ENCODE assay signal across 8 cellular contexts in the genomic region with DNA sequence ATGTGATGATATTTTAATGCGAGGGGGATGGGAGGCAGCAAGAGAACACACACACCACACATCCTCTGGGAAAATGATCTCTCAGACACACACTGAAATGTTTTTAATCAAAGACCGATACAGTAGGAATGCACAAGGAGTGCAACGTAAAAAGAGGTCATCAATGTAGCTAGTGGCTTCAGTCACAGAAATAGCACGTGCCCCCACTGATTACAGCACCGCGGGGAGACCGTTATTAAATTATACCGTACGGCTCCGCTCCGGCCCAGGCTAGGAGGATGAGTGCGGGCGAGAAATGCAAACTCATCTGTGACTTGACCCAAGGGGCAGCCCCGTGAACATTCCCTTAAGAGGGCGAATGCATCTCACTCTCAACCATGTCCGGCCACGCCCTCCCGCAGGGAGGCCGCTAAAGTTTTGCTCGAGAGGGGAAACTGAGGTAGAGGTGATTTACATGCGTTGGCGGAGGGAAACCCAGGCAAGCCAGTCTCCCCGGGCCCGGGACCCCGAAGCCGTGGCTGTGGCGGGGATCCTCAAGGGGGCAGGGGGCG.
DNase-seq lines count a peak whose midpoint lies in the region; ATAC-seq and TF ChIP-seq lines count a peak whose summit lies in the region.

No MANE protein-coding gene starts in this region.

- H3F3A ChIP-seq in SU-DHL-6 (ENCODE audit: insufficient read depth): peaks cover 3% of the 10 kb centered on the region; the same call in 1 of the 2 replicates

- peak; percentile 12 for DNase-seq in AG09319 (ENCODE audit: extremely low read depth, low read depth)
- peak; percentile 63 to 64 for DNase-seq in cardiac fibroblast (ENCODE audit: low read depth in 2 of 2)
- DNase-seq in kidney glomerular epithelial cell (lab: John Stamatoyannopoulos, UW): peak; percentile 9
- peak; percentile 76 for DNase-seq in stimulated activated CD4-positive, alpha-beta T cell treated with anti-CD3 and anti-CD28 coated beads, Interleukin-1b, Interleukin-23, amount 100 ng/mL, for 48 hours
- DNase-seq in SKM-1 treated with dmso at 0.1 percent for 144 hours (lab: John Stamatoyannopoulos, UW; ENCODE audit: unreplicated experiment): no peak

- peak overlapping the region; percentile 70 for H3K27ac ChIP-seq in SU-DHL-6 (ENCODE audit: low read depth, low read length)

- H3K79me2 ChIP-seq in SU-DHL-6 (ENCODE audit: insufficient read depth, low read length): peaks cover 92% of the 10 kb centered on the region

- peak overlapping the region; percentile 78 for H3K9ac ChIP-seq in SU-DHL-6 (ENCODE audit: low read length)

- TF ChIP-seq CTCF in AG09319 (IDR thresholded peaks at IDR 0.05; ENCODE audit: low read depth, low read length): no peak
- TF ChIP-seq CTCF in SU-DHL-6 (IDR thresholded peaks at IDR 0.05; ENCODE audit: insufficient read depth, low read length, poor library complexity, severe bottlenecking): no peak
- no peak for TF ChIP-seq CTCF in cardiac fibroblast (IDR thresholded peaks at IDR 0.05; ENCODE audit: low read depth, low read length)

- H3K4me2 ChIP-seq in SU-DHL-6 (ENCODE audit: low read depth, low read length, poor library complexity, severe bottlenecking): peak overlapping the region; percentile 81

- no peaks in the 10 kb centered on the region for H3K27me3 ChIP-seq in SU-DHL-6 (ENCODE audit: low read length)

- H3K4me3 ChIP-seq in SU-DHL-6 (ENCODE audit: insufficient read depth, low read length, poor library complexity, severe bottlenecking) (peak overlapping the region; percentile 74), cardiac fibroblast (replicated peaks in 1 of 2; ENCODE audit: low read depth in 2 of 2, low read length in 2 of 2) (peak overlapping the region; percentile 82 to 91)

- H2AFZ ChIP-seq in SU-DHL-6 (ENCODE audit: low read depth, low read length, severe bottlenecking): peak overlapping the region; percentile 9

- no peaks in the 10 kb centered on the region for H3K9me2 ChIP-seq in SU-DHL-6 (replicated peaks; ENCODE audit: insufficient read depth, low read length)

- H3K36me3 ChIP-seq in SU-DHL-6 (ENCODE audit: low read length): peaks cover 14% of the 10 kb centered on the region

- ATAC-seq in GM18867 (IDR thresholded peaks at IDR 0.05; ENCODE audit: unreplicated experiment) (peak; percentile 30), HG03095 (IDR thresholded peaks at IDR 0.05; ENCODE audit: unreplicated experiment) (peak; percentile 48)

- peaks cover 18% of the 10 kb centered on the region for H4K20me1 ChIP-seq in SU-DHL-6 (ENCODE audit: low read depth, low read length)

- H3K9me3 ChIP-seq in SU-DHL-6 (ENCODE audit: insufficient read depth, low read length): no peaks in the 10 kb centered on the region
